7 cellular contexts compared by ENCODE assay signal in genomic region chr4:145132521-145133098, GRCh38. TPM values are rescaled to one million over a fixed set of nuclear protein-coding genes. Genes with fewer than 3 reads are reported as not detected.
DNase-seq lines count a peak whose midpoint lies in the region; ATAC-seq and TF ChIP-seq lines count a peak whose summit lies in the region.

No MANE protein-coding gene starts in this region.

- H3K27me3 ChIP-seq in HL-60 (ENCODE audit: insufficient read depth, poor library complexity, severe bottlenecking) (no peaks in the 10 kb centered on the region), upper lobe of right lung (no peaks in the 10 kb centered on the region)

- intact Hi-C loops in upper lobe of right lung (cut with DNase I): no loop called here

- H3K4me3 Mint-ChIP-seq in brain: no peak overlapping the region

- peak overlapping the region; percentile 5 for H3K27ac ChIP-seq in HL-60 (replicated peaks)
- H3K27ac ChIP-seq in upper lobe of right lung: no peak overlapping the region

- TF ChIP-seq CTCF in HL-60 (IDR thresholded peaks at IDR 0.05; ENCODE audit: insufficient read depth, low read length) (no peak), brain (conservative IDR thresholded peaks at IDR 0.05) (no peak), upper lobe of right lung (IDR thresholded peaks at IDR 0.05) (no peak)

- peaks cover 3% of the 10 kb centered on the region for H3K4me1 ChIP-seq in upper lobe of right lung

- peak; percentile 88 for ATAC-seq in GM18511 (IDR thresholded peaks at IDR 0.05; ENCODE audit: unreplicated experiment)
- peak; percentile 77 for ATAC-seq in GM21526 (IDR thresholded peaks at IDR 0.05; ENCODE audit: low FRiP score, unreplicated experiment)
- ATAC-seq in upper lobe of right lung: peak; percentile 13

- peaks cover 6% of the 10 kb centered on the region for H3K4me1 Mint-ChIP-seq in brain

- H3K9me3 Mint-ChIP-seq in brain: no peaks in the 10 kb centered on the region

- H3K4me3 ChIP-seq in HL-60 (replicated peaks; ENCODE audit: insufficient read depth, low read length) (no peak overlapping the region), upper lobe of right lung (no peak overlapping the region)

- peaks cover 32% of the 10 kb centered on the region for H3K36me3 Mint-ChIP-seq in brain

- peak overlapping the region in 4 of 5 experiments; percentile 26 to 54 (median 36) for H3K27ac Mint-ChIP-seq in brain

- H3K36me3 ChIP-seq in upper lobe of right lung: peaks cover 28% of the 10 kb centered on the region

- no peaks in the 10 kb centered on the region for H3K27me3 Mint-ChIP-seq in brain

- no peaks in the 10 kb centered on the region for H3K9me3 ChIP-seq in upper lobe of right lung

- DNase-seq in HL-60 (ENCODE audit: low read depth in 1 of 2, low spot score in 1 of 2) (peak in 1 of 2 experiments; percentile 14), upper lobe of right lung (no peak), islet precursor cell (no peak), amniotic stem cell (lab: John Stamatoyannopoulos, UW) (no peak)

RNA-seq across cellular contexts. Expression of gene ABCE1, which starts 34.5 kb away (rescaled TPM):
- 8.0 TPM for polyA plus RNA-seq in brain (ENCODE audit: insufficient read depth, low read depth, low replicate concordance)
- 41.2 TPM for total RNA-seq in upper lobe of right lung

RNA-seq across cellular contexts. Expression of gene ANAPC10, which starts 34.6 kb away (rescaled TPM):
- 6.9 TPM for polyA plus RNA-seq in brain (ENCODE audit: insufficient read depth, low read depth, low replicate concordance)
- 17.5 TPM for total RNA-seq in upper lobe of right lung

RNA-seq across cellular contexts. Expression of gene OTUD4, which starts 47.8 kb away (rescaled TPM):
- 6.1 TPM for polyA plus RNA-seq in brain (ENCODE audit: insufficient read depth, low read depth, low replicate concordance)
- 46.3 TPM for total RNA-seq in upper lobe of right lung

Comparison
In these comparisons a context has a peak if more than half of its experiments do, and no peak if none do; other contexts are left out.
1. ATAC-seq: peak in every context shown above with its lines; median percentile 88 in GM18511; 77 in GM21526; 13 in upper lobe of right lung.